In genomic region chr2:54053830-54054229, GRCh38 we compare ENCODE assay signal across 9 cellular contexts.
DNase-seq lines count a peak whose midpoint lies in the region; ATAC-seq, FAIRE-seq and TF ChIP-seq lines count a peak whose summit lies in the region.
"Had no signal": no experiment of that assay in that cellular context is flagged by ENCODE, and none has a peak within 500 bp of the region (broad histone marks: within the 10 kb centered on the region; RNA-seq: fewer than 3 reads in every experiment).

No MANE protein-coding gene starts in this region.

- peak overlapping the region; percentile 79 for H3K27ac Mint-ChIP-seq in stimulated activated naive B cell treated with anti-CD40 and anti-IgM and Interleukin-4, amounts not matched to agents 10 μg/mL and 1 μg/mL and 100 μg/mL, for 72 hours

- ATAC-seq in GM19438 (IDR thresholded peaks at IDR 0.05; ENCODE audit: low read depth, unreplicated experiment) (peak; percentile 36), HG02943 (IDR thresholded peaks at IDR 0.05; ENCODE audit: low read depth, unreplicated experiment) (peak; percentile 32), lower lobe of right lung (no peak)
- ATAC-seq in stimulated activated naive B cell treated with anti-CD40 and anti-IgM and Interleukin-4, amounts not matched to agents 10 μg/mL and 1 μg/mL and 100 μg/mL, for 72 hours (replicated peaks) = peak in 1 of 2 donors; percentile 29

- H3K9me3 Mint-ChIP-seq in stimulated activated naive B cell treated with anti-CD40 and anti-IgM and Interleukin-4, amounts not matched to agents 10 μg/mL and 1 μg/mL and 100 μg/mL, for 72 hours = peaks cover 11 to 16% of the 10 kb centered on the region in 2 donors

- no peaks in the 10 kb centered on the region for H3K4me1 ChIP-seq in small intestine (ENCODE audit: control insufficient read depth in 2 of 2, insufficient read depth in 1 of 2, low read depth in 1 of 2, low read length in 1 of 2)
- H3K4me1 ChIP-seq in lower lobe of right lung = no peaks in the 10 kb centered on the region

- TF ChIP-seq CTCF in VCaP (conservative IDR thresholded peaks at IDR 0.05) (no peak), lower lobe of right lung (IDR thresholded peaks at IDR 0.05) (no peak)

- FAIRE-seq in small intestine (lab: Jason Lieb, UNC) = no peak

- H3K4me3 Mint-ChIP-seq in stimulated activated naive B cell treated with anti-CD40 and anti-IgM and Interleukin-4, amounts not matched to agents 10 μg/mL and 1 μg/mL and 100 μg/mL, for 72 hours = no peak overlapping the region

- H3K9me3 ChIP-seq in small intestine (ENCODE audit: control insufficient read depth, low read depth) (no peaks in the 10 kb centered on the region), lower lobe of right lung (no peaks in the 10 kb centered on the region)

- DNase-seq in stimulated activated naive B cell treated with anti-CD40 and anti-IgM and Interleukin-4, amounts not matched to agents 10 μg/mL and 1 μg/mL and 100 μg/mL, for 72 hours = no peak
- DNase-seq in NCI-H2107 (lab: John Stamatoyannopoulos, UW) = no peak
- no peak for DNase-seq in small intestine
- no peak for DNase-seq in lower lobe of right lung
- DNase-seq: MV-4-11 had no signal

- peaks cover 17 to 32% of the 10 kb centered on the region in 2 donors for H3K4me1 Mint-ChIP-seq in stimulated activated naive B cell treated with anti-CD40 and anti-IgM and Interleukin-4, amounts not matched to agents 10 μg/mL and 1 μg/mL and 100 μg/mL, for 72 hours

- H3K27me3 ChIP-seq in small intestine (ENCODE audit: control insufficient read depth in 2 of 2, insufficient read depth in 2 of 2, low read length in 2 of 2) (no peaks in the 10 kb centered on the region), lower lobe of right lung (ENCODE audit: low read depth) (no peaks in the 10 kb centered on the region)

- intact Hi-C loops in lower lobe of right lung (cut with DNase I) = no loop called here

- no peaks in the 10 kb centered on the region for H3K27me3 Mint-ChIP-seq in stimulated activated naive B cell treated with anti-CD40 and anti-IgM and Interleukin-4, amounts not matched to agents 10 μg/mL and 1 μg/mL and 100 μg/mL, for 72 hours

- H3K36me3 ChIP-seq in small intestine (ENCODE audit: control insufficient read depth in 2 of 2, insufficient read depth in 2 of 2, low read length in 2 of 2) = no peaks in the 10 kb centered on the region
- peaks cover 3% of the 10 kb centered on the region for H3K36me3 ChIP-seq in lower lobe of right lung

- H3K36me3 Mint-ChIP-seq in stimulated activated naive B cell treated with anti-CD40 and anti-IgM and Interleukin-4, amounts not matched to agents 10 μg/mL and 1 μg/mL and 100 μg/mL, for 72 hours = peaks cover 22 to 31% of the 10 kb centered on the region in 2 donors

- H3K27ac ChIP-seq in VCaP (peak overlapping the region; percentile 37; the same call in 1 of the 2 replicates), small intestine (ENCODE audit: low read depth in 1 of 2, low read length in 1 of 2) (peak overlapping the region in 1 of 2 donors; percentile 49), lower lobe of right lung (no peak overlapping the region)

- H3K4me3 ChIP-seq in small intestine (ENCODE audit: low read depth in 1 of 2, low read length in 2 of 2) (no peak overlapping the region), lower lobe of right lung (no peak overlapping the region)
- H3K4me3 ChIP-seq: skin epidermis had no signal

- WGBS in small intestine, 3 donors = 57 to 80% (median 64%) methylated on average over 2 of the region's 2 CpGs

Comparison
In these comparisons a context has a peak if more than half of its experiments do, and no peak if none do; other contexts are left out.
1. ATAC-seq: peak in GM19438 (single experiment) and HG02943 (single experiment); none in lower lobe of right lung (0 of 2).